In the genomic region with DNA sequence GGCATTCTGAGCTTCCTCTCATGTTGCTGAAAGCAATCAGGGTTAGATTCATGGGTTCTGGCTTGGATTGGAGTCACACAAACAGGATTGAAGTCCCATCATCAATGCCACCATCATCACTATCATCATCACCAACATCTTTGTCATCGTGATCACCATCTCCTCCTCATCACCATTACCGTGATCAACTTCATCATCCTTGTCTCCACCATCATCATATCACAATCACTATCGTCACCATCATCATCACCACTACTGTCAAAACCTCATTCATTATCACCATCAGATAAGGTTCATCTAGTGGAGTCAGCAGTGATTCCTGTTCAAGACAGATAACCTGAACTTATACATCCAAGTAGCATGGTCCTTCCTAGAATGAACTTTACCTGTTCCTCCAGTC, we compare ENCODE assay signal across 24 cellular contexts.
A peak's percentile ranks its signal among the peaks of the same experiment; 100 is the strongest.
DNase-seq lines count a peak whose midpoint lies in the region; ATAC-seq, FAIRE-seq and TF ChIP-seq lines count a peak whose summit lies in the region.
"Had no signal": no experiment of that assay in that cellular context is flagged by ENCODE, and none has a peak within 500 bp of the region (broad histone marks: within the 10 kb centered on the region; RNA-seq: fewer than 3 reads in every experiment).

No MANE protein-coding gene starts in this region.

- H3K9ac ChIP-seq in HepG2 (ENCODE audit: insufficient read depth, low read depth, low read length), result no peak overlapping the region
- H3K9ac ChIP-seq: BLaER1 had no signal

- H3K9me3 ChIP-seq in HepG2 (ENCODE audit: low read length), result no peaks in the 10 kb centered on the region; the same call in 1 of the 2 replicates
- H3K9me3 ChIP-seq in right lobe of liver, result no peaks in the 10 kb centered on the region
- H3K9me3 ChIP-seq: BE2C had no signal

- FAIRE-seq in HepG2 (lab: Jason Lieb, UNC) (no peak), HTR-8/SVneo (lab: Jason Lieb, UNC) (peak; percentile 84), bronchial epithelial cell (lab: Jason Lieb, UNC) (peak; percentile 60)
- FAIRE-seq: GM12878, GM19239 had no signal

- TF ChIP-seq CTCF in HepG2 (CRISPR knock-in tag; IDR thresholded peaks at IDR 0.05), result no peak
- TF ChIP-seq CTCF in right lobe of liver (IDR thresholded peaks at IDR 0.05), result no peak
- TF ChIP-seq CTCF in bronchial epithelial cell (IDR thresholded peaks at IDR 0.05; ENCODE audit: insufficient read depth, low read length, severe bottlenecking), result no peak

- no peak for DNase-seq in HepG2 (ENCODE audit: low spot score)
- DNase-seq in right lobe of liver, result no peak
- no peak for DNase-seq in HTR-8/SVneo (ENCODE audit: insufficient read length, low spot score)
- no peak for DNase-seq in bronchial epithelial cell (ENCODE audit: low read depth)
- no peak for DNase-seq in Kasumi-1 (lab: John Stamatoyannopoulos, UW)
- DNase-seq in NCI-H1092 treated with DMSO at 0.1 percent for 48 hours (lab: John Stamatoyannopoulos, UW), result no peak
- DNase-seq: ACHN; BE2C; C1 segment of cervical spinal cord; CD4-positive, alpha-beta memory T cell; CD4-positive, CD25-positive, alpha-beta regulatory T cell; CD8-positive, alpha-beta memory T cell; COR-L47; DMS 273 treated with DMSO at 0.1 percent for 48 hours; DMS153; DMS53; DMS79; DND-41; EL; GDM1 had no signal

- WGBS in HepG2 (ENCODE audit: low lambda C conversion rate), result 8% methylated on average over 3 of the region's 3 CpGs
- WGBS in right lobe of liver (ENCODE audit: insufficient coverage, low coverage, low lambda C conversion rate, missing lambda C conversion rate), result 94% methylated on average over 3 of the region's 3 CpGs

- no peaks in the 10 kb centered on the region for H4K20me1 ChIP-seq in HepG2 (ENCODE audit: insufficient read depth, low read length)
- H4K20me1 ChIP-seq: BLaER1 had no signal

- TF ChIP-seq RAD21 in HepG2 (CRISPR knock-in tag; IDR thresholded peaks at IDR 0.05), result no peak

- no peak for TF ChIP-seq POLR2A in HepG2 (IDR thresholded peaks at IDR 0.05; ENCODE audit: insufficient read depth in 1 of 2, low read depth in 2 of 2, low read length in 2 of 2)
- no peak for TF ChIP-seq POLR2A in right lobe of liver (IDR thresholded peaks at IDR 0.05)

- ATAC-seq in HepG2 (no peak), right lobe of liver (no peak)
- ATAC-seq: GM12878 had no signal

- no peak overlapping the region for H3K4me2 ChIP-seq in HepG2 (ENCODE audit: low read depth, low read length)
- H3K4me2 ChIP-seq: BLaER1 had no signal

- intact Hi-C loops in HepG2 (cut with micrococcal nuclease; ENCODE audit: unreplicated experiment) (no loop called here), right lobe of liver (cut with DNase I) (no loop called here)

- H3K27me3 ChIP-seq in HepG2 (ENCODE audit: control insufficient read depth in 1 of 2, insufficient read depth in 2 of 2, low read length in 2 of 2) (peaks cover 0 to 4% of the 10 kb centered on the region in 2 experiments; a peak in 1 of 5 replicates), right lobe of liver (no peaks in the 10 kb centered on the region), bronchial epithelial cell (ENCODE audit: control insufficient read depth, insufficient read depth, low read length) (no peaks in the 10 kb centered on the region)
- H3K27me3 ChIP-seq: BE2C, BLaER1 had no signal

- POLR2A ChIA-PET in HepG2 (lab: Yijun Ruan, JAX), result no interaction called here

- TF ChIP-seq EP300 in HepG2 (IDR thresholded peaks at IDR 0.05; ENCODE audit: low read depth in 2 of 2, low read length in 2 of 2), result no peak
- TF ChIP-seq EP300 in HepG2 (CRISPR knock-in tag; IDR thresholded peaks at IDR 0.05; ENCODE audit: borderline replicate concordance), result no peak

- H3K36me3 ChIP-seq in HepG2 (replicated peaks in 1 of 2; ENCODE audit: control insufficient read depth in 1 of 2, insufficient read depth in 2 of 2, low read length in 2 of 2) (no peaks in the 10 kb centered on the region), right lobe of liver (no peaks in the 10 kb centered on the region), bronchial epithelial cell (ENCODE audit: control insufficient read depth, insufficient read depth, low read length) (no peaks in the 10 kb centered on the region)
- H3K36me3 ChIP-seq: BE2C, BLaER1 had no signal

- H3K27ac ChIP-seq in HepG2 (ENCODE audit: extremely low read length, insufficient read depth, low read length), result no peak overlapping the region
- no peak overlapping the region for H3K27ac ChIP-seq in right lobe of liver
- H3K27ac ChIP-seq: 22Rv1, BLaER1 had no signal

- BruUV-seq in HepG2 (replicated peaks; lab: Mats Ljungman, UMichigan), result no TSS peak

- in situ Hi-C loops in HepG2 (cut with HindIII; ENCODE audit: extremely low pct_ligation_motif_present, low pct_unique_long_range_greater_than_20kb), result no loop called here

- no peak overlapping the region for H2AFZ ChIP-seq in HepG2 (ENCODE audit: low read length)

- no peaks in the 10 kb centered on the region for H3K79me2 ChIP-seq in HepG2 (ENCODE audit: insufficient read depth, low read length)

- CTCF ChIA-PET in HepG2 (lab: Yijun Ruan, JAX; ENCODE audit: low intra/inter-chr PET ratio, low total read pairs), result no interaction called here

- H3K4me1 ChIP-seq in HepG2 (ENCODE audit: insufficient read depth, low read length), result no peaks in the 10 kb centered on the region
- H3K4me1 ChIP-seq in right lobe of liver, result no peaks in the 10 kb centered on the region
- H3K4me1 ChIP-seq: BE2C had no signal

- H3K4me3 ChIP-seq in HepG2 (replicated peaks in 1 of 3; ENCODE audit: insufficient read depth in 1 of 3, low read depth in 2 of 3, low read length in 3 of 3), result no peak overlapping the region
- H3K4me3 ChIP-seq in right lobe of liver, result no peak overlapping the region
- H3K4me3 ChIP-seq in bronchial epithelial cell (ENCODE audit: low read depth, low read length), result no peak overlapping the region
- H3K4me3 ChIP-seq: BLaER1, GM12878 had no signal

TF ChIP-seq in HepG2, 621 proteins besides CTCF, POLR2A, EP300 and RAD21:
- no peak for TF ChIP-seq ZNF10 (CRISPR knock-in tag; IDR thresholded peaks at IDR 0.05; ENCODE audit: borderline replicate concordance, low read depth)
- TF ChIP-seq MBD4 (IDR thresholded peaks at IDR 0.05; ENCODE audit: borderline replicate concordance, low read length), result no peak
- TF ChIP-seq CREB1 (IDR thresholded peaks at IDR 0.05), result peak; percentile 94
- no peak for TF ChIP-seq CREB1 (CRISPR knock-in tag; IDR thresholded peaks at IDR 0.05)
